Comparison of ENCODE assay signal across 11 cellular contexts in genomic region chr22:19287076-19287724, GRCh38. TPM values are rescaled to one million over a fixed set of nuclear protein-coding genes. Genes with fewer than 3 reads are reported as not detected.
A peak's percentile ranks its signal among the peaks of the same experiment; 100 is the strongest.
DNase-seq lines count a peak whose midpoint lies in the region; ATAC-seq and TF ChIP-seq lines count a peak whose summit lies in the region.
"Had no signal": no experiment of that assay in that cellular context is flagged by ENCODE, and none has a peak within 500 bp of the region (broad histone marks: within the 10 kb centered on the region; RNA-seq: fewer than 3 reads in every experiment).

No MANE protein-coding gene starts in this region.

- no peak overlapping the region for H3K4me3 Mint-ChIP-seq in osteocyte (ENCODE audit: unreplicated experiment)
- H3K4me3 Mint-ChIP-seq in effector memory CD8-positive, alpha-beta T cell: no peak overlapping the region
- H3K4me3 Mint-ChIP-seq: activated CD4-positive, alpha-beta T cell treated with anti-CD3 and anti-CD28 coated beads for 36 hours; natural killer cell treated with Interleukin-12 subunit alpha and Interleukin-12 subunit beta and Interleukin-15 and Interleukin-18, amount 100 ng/mL, for 72 hours had no signal

- H3K9me3 ChIP-seq in sigmoid colon (no peaks in the 10 kb centered on the region), vagina (no peaks in the 10 kb centered on the region)
- H3K9me3 ChIP-seq: gastroesophageal sphincter had no signal

- intact Hi-C loops in sigmoid colon (cut with DNase I) (no loop called here), vagina (cut with DNase I) (no loop called here)

- peak overlapping the region; percentile 33 for H3K27ac Mint-ChIP-seq in osteocyte (ENCODE audit: unreplicated experiment)
- no peak overlapping the region for H3K27ac Mint-ChIP-seq in effector memory CD8-positive, alpha-beta T cell
- H3K27ac Mint-ChIP-seq: activated CD4-positive, alpha-beta T cell treated with anti-CD3 and anti-CD28 coated beads for 36 hours; natural killer cell treated with Interleukin-12 subunit alpha and Interleukin-12 subunit beta and Interleukin-15 and Interleukin-18, amount 100 ng/mL, for 72 hours had no signal

- H3K27me3 ChIP-seq in H7 (ENCODE audit: control insufficient read depth, insufficient read depth, low read length): peaks cover 9% of the 10 kb centered on the region
- no peaks in the 10 kb centered on the region for H3K27me3 ChIP-seq in sigmoid colon
- no peaks in the 10 kb centered on the region for H3K27me3 ChIP-seq in vagina
- H3K27me3 ChIP-seq: gastroesophageal sphincter had no signal

- H3K4me3 ChIP-seq in H7 (ENCODE audit: insufficient read depth, low read depth, low read length): no peak overlapping the region
- H3K4me3 ChIP-seq in astrocyte of the spinal cord (ENCODE audit: low read depth, low read length): no peak overlapping the region
- H3K4me3 ChIP-seq in sigmoid colon: no peak overlapping the region
- H3K4me3 ChIP-seq in vagina: no peak overlapping the region
- H3K4me3 ChIP-seq: gastroesophageal sphincter had no signal

- H3K27ac ChIP-seq in sigmoid colon (no peak overlapping the region), vagina (no peak overlapping the region)

- H3K4me1 ChIP-seq in sigmoid colon: peaks cover 0 to 15% (median 7%) of the 10 kb centered on the region in 4 donors
- H3K4me1 ChIP-seq in vagina: peaks cover 21% of the 10 kb centered on the region

- TF ChIP-seq CTCF in astrocyte of the spinal cord (IDR thresholded peaks at IDR 0.05; ENCODE audit: low read depth, low read length) (no peak), osteocyte (IDR thresholded peaks at IDR 0.05) (no peak), sigmoid colon (IDR thresholded peaks at IDR 0.05) (no peak), vagina (IDR thresholded peaks at IDR 0.05) (no peak)

- TF ChIP-seq EP300 in sigmoid colon (IDR thresholded peaks at IDR 0.05): no peak

- TF ChIP-seq POLR2A in sigmoid colon (IDR thresholded peaks at IDR 0.05): no peak
- no peak for TF ChIP-seq POLR2A in vagina (IDR thresholded peaks at IDR 0.05)

- ATAC-seq in effector memory CD8-positive, alpha-beta T cell (replicated peaks): no peak
- ATAC-seq: activated CD4-positive, alpha-beta T cell treated with anti-CD3 and anti-CD28 coated beads for 36 hours; gastroesophageal sphincter; natural killer cell treated with Interleukin-12 subunit alpha and Interleukin-12 subunit beta and Interleukin-15 and Interleukin-18, amount 100 ng/mL, for 72 hours had no signal

- no peaks in the 10 kb centered on the region for H3K27me3 Mint-ChIP-seq in osteocyte (ENCODE audit: unreplicated experiment)
- H3K27me3 Mint-ChIP-seq in effector memory CD8-positive, alpha-beta T cell: peaks cover 23 to 31% of the 10 kb centered on the region in 2 donors

- no peaks in the 10 kb centered on the region for H3K36me3 Mint-ChIP-seq in osteocyte (ENCODE audit: unreplicated experiment)
- peaks cover 2% of the 10 kb centered on the region for H3K36me3 Mint-ChIP-seq in effector memory CD8-positive, alpha-beta T cell (ENCODE audit: insufficient read depth)
- H3K36me3 Mint-ChIP-seq: natural killer cell treated with Interleukin-12 subunit alpha and Interleukin-12 subunit beta and Interleukin-15 and Interleukin-18, amount 100 ng/mL, for 72 hours had no signal

- DNase-seq in H7 (peak; percentile 65), NCI-H2107 treated with DMSO at 0.1 percent for 48 hours (lab: John Stamatoyannopoulos, UW; ENCODE audit: unreplicated experiment) (peak; percentile 91), astrocyte of the spinal cord (ENCODE audit: low read depth, low spot score) (peak; percentile 73), osteocyte (ENCODE audit: extremely low spot score, unreplicated experiment) (no peak), superior temporal gyrus (ENCODE audit: extremely low spot score) (no peak), sigmoid colon (no peak), vagina (ENCODE audit: extremely low spot score in 2 of 2) (no peak)
- no peak for DNase-seq in effector memory CD8-positive, alpha-beta T cell
- DNase-seq: activated CD4-positive, alpha-beta T cell treated with anti-CD3 and anti-CD28 coated beads for 36 hours had no signal

- WGBS in sigmoid colon, 2 donors: 14 to 55% methylated on average over 6 of the region's 6 CpGs

- H3K4me1 Mint-ChIP-seq in osteocyte (ENCODE audit: unreplicated experiment): peaks cover 45% of the 10 kb centered on the region
- peaks cover 13 to 15% of the 10 kb centered on the region in 2 donors for H3K4me1 Mint-ChIP-seq in effector memory CD8-positive, alpha-beta T cell (ENCODE audit: low read depth in 2 of 2)

- H3K9me3 Mint-ChIP-seq in osteocyte (ENCODE audit: unreplicated experiment): no peaks in the 10 kb centered on the region
- H3K9me3 Mint-ChIP-seq in effector memory CD8-positive, alpha-beta T cell: no peaks in the 10 kb centered on the region
- H3K9me3 Mint-ChIP-seq: natural killer cell treated with Interleukin-12 subunit alpha and Interleukin-12 subunit beta and Interleukin-15 and Interleukin-18, amount 100 ng/mL, for 72 hours had no signal

- H3K36me3 ChIP-seq in H7 (replicated peaks; ENCODE audit: control insufficient read depth, insufficient read depth, low read length) (no peaks in the 10 kb centered on the region), sigmoid colon (no peaks in the 10 kb centered on the region), vagina (no peaks in the 10 kb centered on the region)
- H3K36me3 ChIP-seq: gastroesophageal sphincter had no signal

- in situ Hi-C loops in astrocyte of the spinal cord (cut with HindIII; ENCODE audit: low sequenced_read_pairs): no loop called here

RNA-seq across cellular contexts. Expression of gene CLTCL1, which starts 4.3 kb away (rescaled TPM):
- 10.3 and 11.0 TPM in 2 replicates for total RNA-seq in H7 (2014; rRNA removed; shearing (Covaris generic))
- total RNA-seq in osteocyte (7.9 and 10.1 TPM in 2 replicates), sigmoid colon (1 to 10 TPM; 2.4 to 5.0 (median 4.0) TPM), vagina (5.4 TPM)
- polyA plus RNA-seq in sigmoid colon: 1 to 10 TPM in 2 of 3 donors, under 1 TPM in 1; 0.92 to 2.3 (median 1.8) TPM

Comparison
In these comparisons a context has a peak if more than half of its experiments do, and no peak if none do; other contexts are left out.
1. DNase-seq: peak in H7 (single experiment), NCI-H2107 treated with DMSO at 0.1 percent for 48 hours (single experiment) and astrocyte of the spinal cord (single experiment); none in osteocyte (single experiment), effector memory CD8-positive, alpha-beta T cell (0 of 3), superior temporal gyrus (single experiment), sigmoid colon (single experiment) and vagina (0 of 2).